In genomic region chr14:61866932-61867920, GRCh38 we compare ENCODE assay signal across 8 cellular contexts. TPM values are rescaled to one million over a fixed set of nuclear protein-coding genes. Genes with fewer than 3 reads are reported as not detected.
DNase-seq lines count a peak whose midpoint lies in the region; ATAC-seq, FAIRE-seq and TF ChIP-seq lines count a peak whose summit lies in the region.

No MANE protein-coding gene starts in this region.

- H3K27ac Mint-ChIP-seq in CD4-positive, alpha-beta memory T cell: no peak overlapping the region

- TF ChIP-seq RAD21 in A549 (conservative IDR thresholded peaks at IDR 0.05 in 1 of 2, IDR thresholded peaks at IDR 0.05 in 1 of 2): no peak

- peaks cover 0 to 19% (median 16%) of the 10 kb centered on the region in 8 donors for H3K9me3 Mint-ChIP-seq in CD4-positive, alpha-beta memory T cell

- FAIRE-seq in A549 (lab: Jason Lieb, UNC) (peak; percentile 36), H54 (lab: Jason Lieb, UNC) (no peak)

- H3K4me3 ChIP-seq in A549 (no peak overlapping the region), NB4 (ENCODE audit: low read depth, low read length) (no peak overlapping the region), left lung (no peak overlapping the region)
- no peak overlapping the region for H3K4me3 ChIP-seq in CD4-positive, alpha-beta memory T cell (ENCODE audit: low read length in 2 of 2)

- H3K4me2 ChIP-seq in A549: peak overlapping the region; percentile 22; the same call in 1 of the 3 replicates

- TF ChIP-seq POLR2A in A549 (IDR thresholded peaks at IDR 0.05; ENCODE audit: low read length): no peak
- TF ChIP-seq POLR2A in NB4 (IDR thresholded peaks at IDR 0.05; ENCODE audit: extremely low read depth, insufficient read length): no peak
- no peak for TF ChIP-seq POLR2A in H54 (IDR thresholded peaks at IDR 0.05; ENCODE audit: low read depth, low read length)

- DNase-seq in A549 (ENCODE audit: low read depth in 1 of 2, low spot score in 1 of 2): peak in 1 of 2 experiments; percentile 33
- DNase-seq in GM19240 (ENCODE audit: insufficient read length, low spot score): peak; percentile 32
- DNase-seq in NB4 (ENCODE audit: low read depth): peak; percentile 80
- no peak for DNase-seq in CD4-positive, alpha-beta memory T cell
- DNase-seq in globus pallidus (ENCODE audit: low spot score): no peak
- DNase-seq in left lung: no peak
- DNase-seq in H54 (ENCODE audit: insufficient read length, low spot score): no peak

- CTCF ChIA-PET in A549 (lab: Yijun Ruan, JAX): no interaction called here
- CTCF ChIA-PET in CD4-positive, alpha-beta memory T cell (lab: Charles Lee; ENCODE audit: partially characterized antibody): no interaction called here

- peaks cover 5% of the 10 kb centered on the region; the same call in 1 of the 3 replicates for H3K4me1 ChIP-seq in A549
- H3K4me1 ChIP-seq in CD4-positive, alpha-beta memory T cell (ENCODE audit: insufficient read depth, low read length): no peaks in the 10 kb centered on the region
- no peaks in the 10 kb centered on the region for H3K4me1 ChIP-seq in left lung

- H3K4me1 Mint-ChIP-seq in CD4-positive, alpha-beta memory T cell: peaks cover 0 to 2% (median 0%) of the 10 kb centered on the region in 4 donors

- no peak for TF ChIP-seq EP300 in A549 (IDR thresholded peaks at IDR 0.05)

- no peaks in the 10 kb centered on the region for H3K36me3 ChIP-seq in CD4-positive, alpha-beta memory T cell (ENCODE audit: insufficient read depth, low read length)
- no peaks in the 10 kb centered on the region for H3K36me3 ChIP-seq in left lung

- POLR2A ChIA-PET in A549 (lab: Yijun Ruan, JAX): no interaction called here
- POLR2A ChIA-PET in CD4-positive, alpha-beta memory T cell (lab: Charles Lee; ENCODE audit: partially characterized antibody): no interaction called here

- ATAC-seq in A549 (no peak), HG02970 (IDR thresholded peaks at IDR 0.05; ENCODE audit: low FRiP score, unreplicated experiment) (peak; percentile 88), left lung (no peak)

- intact Hi-C loops in CD4-positive, alpha-beta memory T cell (cut with micrococcal nuclease): no loop called here
- intact Hi-C loops in left lung (cut with DNase I): no loop called here

- peaks cover 4% of the 10 kb centered on the region in 2 donors for H3K27me3 Mint-ChIP-seq in CD4-positive, alpha-beta memory T cell

- H3K4me3 Mint-ChIP-seq in CD4-positive, alpha-beta memory T cell: no peak overlapping the region

- peaks cover 18% of the 10 kb centered on the region; the same call in 2 of the 3 replicates for H3K9me3 ChIP-seq in A549
- H3K9me3 ChIP-seq in CD4-positive, alpha-beta memory T cell (ENCODE audit: control insufficient read depth in 1 of 2, low read length in 2 of 2): no peaks in the 10 kb centered on the region
- H3K9me3 ChIP-seq in left lung: no peaks in the 10 kb centered on the region

- 13% methylated on average over 6 of the region's 6 CpGs for WGBS in A549 (ENCODE audit: missing lambda C conversion rate)

- no peak for TF ChIP-seq CTCF in A549 (IDR thresholded peaks at IDR 0.05)
- TF ChIP-seq CTCF in NB4 (IDR thresholded peaks at IDR 0.05; ENCODE audit: low read depth, low read length): no peak
- no peak for TF ChIP-seq CTCF in left lung (IDR thresholded peaks at IDR 0.05)

- no peaks in the 10 kb centered on the region for H3K27me3 ChIP-seq in CD4-positive, alpha-beta memory T cell (ENCODE audit: insufficient read depth, low read length)
- H3K27me3 ChIP-seq in left lung: no peaks in the 10 kb centered on the region

- H3K36me3 Mint-ChIP-seq in CD4-positive, alpha-beta memory T cell: peaks cover 3 to 4% of the 10 kb centered on the region in 2 donors

- no peak overlapping the region for H3K27ac ChIP-seq in A549
- no peak overlapping the region for H3K27ac ChIP-seq in CD4-positive, alpha-beta memory T cell (ENCODE audit: low read depth, low read length)
- no peak overlapping the region for H3K27ac ChIP-seq in left lung

TF ChIP-seq in A549, 52 proteins besides CTCF, POLR2A, EP300 and RAD21:
- TF ChIP-seq HOXB13 (CRISPR knock-in tag; IDR thresholded peaks at IDR 0.05; ENCODE audit: low read depth) (no peak), PHF8 (IDR thresholded peaks at IDR 0.05; ENCODE audit: borderline replicate concordance, low read depth) (no peak), ELK1 (IDR thresholded peaks at IDR 0.05; ENCODE audit: low read depth, low read length) (no peak), TP53 (CRISPR knock-in tag; IDR thresholded peaks at IDR 0.05) (no peak), NR3C1 (IDR thresholded peaks at IDR 0.05) (no peak), NFE2L2 (conservative IDR thresholded peaks at IDR 0.05; ENCODE audit: low read length) (no peak), USF2 (IDR thresholded peaks at IDR 0.05) (no peak), E2F6 (IDR thresholded peaks at IDR 0.05; ENCODE audit: borderline replicate concordance, low read depth) (no peak), RFX5 (IDR thresholded peaks at IDR 0.05) (no peak), HOXB5 (CRISPR knock-in tag; IDR thresholded peaks at IDR 0.05) (no peak), RNF2 (IDR thresholded peaks at IDR 0.05; ENCODE audit: borderline replicate concordance, low read depth) (no peak), CBX8 (IDR thresholded peaks at IDR 0.05) (no peak), REST (IDR thresholded peaks at IDR 0.05) (no peak), ZSCAN20 (CRISPR knock-in tag; IDR thresholded peaks at IDR 0.05) (no peak), ZC3H11A (IDR thresholded peaks at IDR 0.05) (no peak), HES2 (IDR thresholded peaks at IDR 0.05) (no peak)

RNA-seq across cellular contexts. Expression of gene SYT16, which starts 54.7 kb away (rescaled TPM):
- polyA plus RNA-seq in A549 (2011; rRNA removed): 0.11 and 0.17 TPM in 2 replicates
- polyA plus RNA-seq in A549 (2012; cell fraction: cytosol; rRNA removed): 0.03 and 0.04 TPM in 2 replicates
- under 0.01 and 0.10 TPM in 2 replicates for polyA plus RNA-seq in A549 (2012; cell fraction: nucleus; rRNA removed)
- 0.07 to 0.26 TPM (median 0.20 TPM) in 3 replicates for polyA plus RNA-seq in A549 (2017; fragmentation: RNase III; extraction: RNeasy Plus Mini Kit Qiagen cat#74134 plus additional on column Dnase treatment)
- polyA minus RNA-seq in A549 (2011; rRNA and poly(A)+ RNA removed): 0.88 and 1.1 TPM in 2 replicates
- not detected for total RNA-seq in CD4-positive, alpha-beta memory T cell
- not detected for polyA plus RNA-seq in CD4-positive, alpha-beta memory T cell
- total RNA-seq in left lung: 1 to 10 TPM in 1 of 2 donors, under 1 TPM in 1; 0.71 to 1.8 TPM

Comparison
In these comparisons a context has a peak if more than half of its experiments do, and no peak if none do; other contexts are left out.
1. DNase-seq: peak in GM19240 (single experiment) and NB4 (single experiment); none in CD4-positive, alpha-beta memory T cell (0 of 5), globus pallidus (single experiment), left lung (0 of 2) and H54 (single experiment).